Comparison of ENCODE assay signal across 10 cellular contexts in the genomic region with DNA sequence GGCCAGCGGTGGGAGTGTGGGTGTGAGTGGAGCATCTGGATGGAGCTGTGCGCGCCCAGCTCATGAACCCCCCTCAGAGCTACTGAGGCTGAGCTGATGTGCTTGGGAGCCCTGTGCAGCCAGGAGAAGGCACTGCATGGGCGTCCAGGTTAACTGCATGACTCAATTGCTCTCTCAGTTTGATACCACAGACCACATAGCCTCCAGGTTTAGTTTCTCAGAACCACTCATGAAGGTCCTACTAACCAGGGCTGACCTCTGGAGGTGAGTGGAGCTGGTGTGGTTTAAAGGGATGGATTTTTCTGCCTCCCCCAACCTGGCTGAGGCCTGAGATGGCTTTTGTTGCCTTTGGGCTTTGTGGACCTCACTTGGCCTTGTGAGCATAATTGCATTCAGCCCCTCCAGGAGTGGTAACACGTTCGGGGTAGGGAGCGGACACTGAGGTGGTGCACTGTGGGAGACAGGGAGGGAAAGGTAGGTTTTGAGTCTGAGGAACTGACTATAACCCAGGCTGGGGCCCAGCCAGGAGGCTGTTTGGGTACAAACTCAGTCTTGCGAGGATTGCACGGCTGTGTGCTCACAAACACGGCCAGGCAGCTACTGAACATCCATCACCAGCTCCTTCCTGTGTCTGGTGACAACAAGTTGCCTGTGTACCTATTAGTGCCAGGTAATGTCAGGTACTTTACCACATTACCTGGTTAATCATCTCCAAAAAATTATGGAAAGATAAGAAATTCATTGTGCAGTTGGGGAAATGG.
DNase-seq lines count a peak whose midpoint lies in the region; ATAC-seq lines count a peak whose summit lies in the region.
"Had no signal": no experiment of that assay in that cellular context is flagged by ENCODE, and none has a peak within 500 bp of the region (broad histone marks: within the 10 kb centered on the region; RNA-seq: fewer than 3 reads in every experiment).

No MANE protein-coding gene starts in this region.

- peaks cover 0 to 4% (median 0%) of the 10 kb centered on the region in 3 donors for H3K4me1 Mint-ChIP-seq in naive B cell

- no peaks in the 10 kb centered on the region for H3K36me3 Mint-ChIP-seq in naive B cell

- no peak for DNase-seq in activated CD4-positive, CD25-positive, alpha-beta regulatory T cell (lab: John Stamatoyannopoulos, UW)
- no peak for DNase-seq in naive B cell
- DNase-seq in UCSD-AML1 (lab: John Stamatoyannopoulos, UW; ENCODE audit: unreplicated experiment) = no peak
- DNase-seq in hepatic stellate cell (ENCODE audit: low spot score) = no peak
- DNase-seq in GOT3 (lab: John Stamatoyannopoulos, UW) = no peak
- DNase-seq: MG63 had no signal

- peaks cover 0 to 3% (median 0%) of the 10 kb centered on the region in 7 donors for H3K9me3 Mint-ChIP-seq in naive B cell

- peak overlapping the region in 1 of 8 donors; percentile 71 for H3K4me3 Mint-ChIP-seq in naive B cell

- peaks cover 0 to 5% (median 0%) of the 10 kb centered on the region in 3 donors for H3K27me3 Mint-ChIP-seq in naive B cell

- peak overlapping the region in 4 of 6 donors; percentile 22 to 72 (median 48) for H3K27ac Mint-ChIP-seq in naive B cell

- ATAC-seq in activated CD4-positive, CD25-positive, alpha-beta regulatory T cell treated with anti-CD3 and anti-CD28 coated beads, Interleukin-2, amount 50 U/mL, for 24 hours = peak; percentile 79 to 95
- peak; percentile 97 for ATAC-seq in GM21447 (IDR thresholded peaks at IDR 0.05; ENCODE audit: unreplicated experiment)
- ATAC-seq in HG03280 (IDR thresholded peaks at IDR 0.05; ENCODE audit: unreplicated experiment) = peak; percentile 89
- peak; percentile 79 to 96 for ATAC-seq in naive B cell (ENCODE audit: low read depth in 2 of 2)
- ATAC-seq: Right ventricle myocardium inferior had no signal
